ENCODE assay signal across 16 cellular contexts in the genomic region with DNA sequence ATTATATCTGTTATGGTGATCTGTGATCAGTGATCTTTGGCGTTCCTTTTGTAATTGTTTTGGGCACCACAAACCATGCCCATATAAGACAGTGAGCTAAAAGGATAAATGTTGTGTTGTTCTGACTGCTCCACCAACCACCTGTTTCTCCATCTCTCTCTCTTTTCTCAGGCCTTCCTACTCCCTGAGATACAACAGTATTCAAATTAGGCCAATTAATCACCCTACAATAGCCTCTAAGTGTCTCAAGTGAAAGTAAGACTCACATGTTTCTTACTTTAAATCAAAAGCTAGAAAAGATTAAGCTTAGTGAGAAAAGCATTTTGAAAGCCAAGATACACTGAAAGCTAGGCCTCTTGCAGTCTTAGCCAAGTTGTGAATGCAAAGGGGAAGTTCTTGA.
A peak's percentile ranks its signal among the peaks of the same experiment; 100 is the strongest.
DNase-seq lines count a peak whose midpoint lies in the region; ATAC-seq and TF ChIP-seq lines count a peak whose summit lies in the region.
"Had no signal": no experiment of that assay in that cellular context is flagged by ENCODE, and none has a peak within 500 bp of the region (broad histone marks: within the 10 kb centered on the region; RNA-seq: fewer than 3 reads in every experiment).

No MANE protein-coding gene starts in this region.

- H3K4me1 Mint-ChIP-seq in activated CD4-positive, alpha-beta T cell treated with anti-CD3 and anti-CD28 coated beads for 36 hours: no peaks in the 10 kb centered on the region
- H3K4me1 Mint-ChIP-seq: CD4-positive, CD25-positive, alpha-beta regulatory T cell had no signal

- intact Hi-C loops in activated CD4-positive, alpha-beta T cell treated with anti-CD3 and anti-CD28 coated beads for 36 hours (cut with DNase I, micrococcal nuclease): no loop called here

- H3K4me3 Mint-ChIP-seq in activated CD4-positive, alpha-beta T cell treated with anti-CD3 and anti-CD28 coated beads for 36 hours: no peak overlapping the region
- H3K4me3 Mint-ChIP-seq: CD4-positive, CD25-positive, alpha-beta regulatory T cell had no signal

- H3K9me3 Mint-ChIP-seq in activated CD4-positive, alpha-beta T cell treated with anti-CD3 and anti-CD28 coated beads for 36 hours (ENCODE audit: low read depth): no peaks in the 10 kb centered on the region
- H3K9me3 Mint-ChIP-seq: activated naive CD4-positive, alpha-beta T cell treated with anti-CD3 and anti-CD28 coated beads, Interleukin-2, amount 50 U/mL, for 72 hours had no signal

- H3K36me3 Mint-ChIP-seq in activated CD4-positive, alpha-beta T cell treated with anti-CD3 and anti-CD28 coated beads for 36 hours (ENCODE audit: low read depth): no peaks in the 10 kb centered on the region
- H3K36me3 Mint-ChIP-seq: activated naive CD4-positive, alpha-beta T cell treated with anti-CD3 and anti-CD28 coated beads, Interleukin-2, amount 50 U/mL, for 72 hours; CD4-positive, CD25-positive, alpha-beta regulatory T cell had no signal

- no peak for TF ChIP-seq CTCF in RWPE1 (conservative IDR thresholded peaks at IDR 0.05; ENCODE audit: low read depth)

- POLR2A ChIA-PET in activated CD4-positive, alpha-beta T cell treated with anti-CD3 and anti-CD28 coated beads for 36 hours (lab: Charles Lee): no interaction called here
- POLR2A ChIA-PET in RWPE1 (lab: Yijun Ruan, JAX; ENCODE audit: low non-redundant PET): no interaction called here

- CTCF ChIA-PET in activated CD4-positive, alpha-beta T cell treated with anti-CD3 and anti-CD28 coated beads for 36 hours (lab: Charles Lee): no interaction called here
- CTCF ChIA-PET in RWPE1 (lab: Yijun Ruan, JAX): interaction anchor here (0.6 kb wide), 1 partner anchor 23 kb away, joined by 6 read pairs; no protein-coding TSS in a partner anchor

- no peak for DNase-seq in activated CD4-positive, alpha-beta T cell treated with anti-CD3 and anti-CD28 coated beads for 36 hours
- no peak for DNase-seq in activated CD4-positive, alpha-beta T cell treated with anti-CD3 and anti-CD28 coated beads for 48 hours
- DNase-seq in RWPE1 (ENCODE audit: low spot score): no peak
- DNase-seq in stimulated activated CD4-positive, alpha-beta T cell treated with anti-CD3 and anti-CD28 coated beads, Interleukin-12 subunit alpha, Interleukin-12 subunit beta, amount 100 ng/mL, for 4 hours: no peak
- no peak for DNase-seq in midbrain (lab: John Stamatoyannopoulos, UW)
- no peak for DNase-seq in NCI-H748 (lab: John Stamatoyannopoulos, UW; ENCODE audit: unreplicated experiment)
- DNase-seq: activated CD8-positive, alpha-beta memory T cell treated with anti-CD3 and anti-CD28 coated beads for 24 hours; CD4-positive, CD25-positive, alpha-beta regulatory T cell; NCI-H2081 treated with DMSO at 0.1 percent for 48 hours; spleen had no signal

- H3K27me3 Mint-ChIP-seq in activated CD4-positive, alpha-beta T cell treated with anti-CD3 and anti-CD28 coated beads for 36 hours: no peaks in the 10 kb centered on the region
- H3K27me3 Mint-ChIP-seq: CD4-positive, CD25-positive, alpha-beta regulatory T cell had no signal

- no peak overlapping the region for H3K27ac Mint-ChIP-seq in activated CD4-positive, alpha-beta T cell treated with anti-CD3 and anti-CD28 coated beads for 36 hours
- H3K27ac Mint-ChIP-seq: activated naive CD4-positive, alpha-beta T cell treated with anti-CD3 and anti-CD28 coated beads, Interleukin-2, amount 50 U/mL, for 72 hours; CD4-positive, CD25-positive, alpha-beta regulatory T cell had no signal

- H3K27ac ChIP-seq in RWPE1: no peak overlapping the region
- H3K27ac ChIP-seq: 22Rv1, cardiac muscle cell, parathyroid adenoma, spleen had no signal

- peak; percentile 33 for ATAC-seq in activated CD4-positive, alpha-beta T cell treated with anti-CD3 and anti-CD28 coated beads for 36 hours
- peak; percentile 81 for ATAC-seq in HG02840 (IDR thresholded peaks at IDR 0.05; ENCODE audit: low FRiP score, unreplicated experiment)
- ATAC-seq in HG03378 (IDR thresholded peaks at IDR 0.05; ENCODE audit: unreplicated experiment): peak; percentile 85

Comparison
In these comparisons a context has a peak if more than half of its experiments do, and no peak if none do; other contexts are left out.
1. ATAC-seq: peak in every context shown above with its lines; median percentile 85 in HG03378; 81 in HG02840; 33 in activated CD4-positive, alpha-beta T cell treated with anti-CD3 and anti-CD28 coated beads for 36 hours.